In the genomic region with DNA sequence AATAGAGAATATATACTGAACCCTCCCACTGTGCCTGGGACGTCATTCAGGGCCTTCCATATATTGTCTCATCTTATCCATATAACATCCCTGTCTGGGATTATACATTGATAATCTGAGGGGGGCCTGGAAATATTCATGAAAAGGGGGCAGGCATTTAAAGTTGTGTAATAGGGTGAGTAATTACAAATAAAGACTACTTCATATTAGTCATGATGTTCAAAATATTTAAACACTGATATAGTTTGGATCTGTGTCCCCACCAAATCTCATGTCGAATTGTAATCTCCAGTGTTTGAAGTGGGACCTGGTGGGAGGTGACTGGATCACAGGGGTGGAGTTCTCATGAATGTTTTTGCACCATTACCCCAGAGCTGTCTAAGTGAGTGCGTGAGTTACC, we compare ENCODE assay signal across 1 cellular context.
TF ChIP-seq lines count a peak whose summit lies in the region.

No MANE protein-coding gene starts in this region.

TF ChIP-seq in A549, 52 proteins besides CTCF, POLR2A, EP300 and RAD21 (continued from another document):
- TF ChIP-seq, protein P1, sequence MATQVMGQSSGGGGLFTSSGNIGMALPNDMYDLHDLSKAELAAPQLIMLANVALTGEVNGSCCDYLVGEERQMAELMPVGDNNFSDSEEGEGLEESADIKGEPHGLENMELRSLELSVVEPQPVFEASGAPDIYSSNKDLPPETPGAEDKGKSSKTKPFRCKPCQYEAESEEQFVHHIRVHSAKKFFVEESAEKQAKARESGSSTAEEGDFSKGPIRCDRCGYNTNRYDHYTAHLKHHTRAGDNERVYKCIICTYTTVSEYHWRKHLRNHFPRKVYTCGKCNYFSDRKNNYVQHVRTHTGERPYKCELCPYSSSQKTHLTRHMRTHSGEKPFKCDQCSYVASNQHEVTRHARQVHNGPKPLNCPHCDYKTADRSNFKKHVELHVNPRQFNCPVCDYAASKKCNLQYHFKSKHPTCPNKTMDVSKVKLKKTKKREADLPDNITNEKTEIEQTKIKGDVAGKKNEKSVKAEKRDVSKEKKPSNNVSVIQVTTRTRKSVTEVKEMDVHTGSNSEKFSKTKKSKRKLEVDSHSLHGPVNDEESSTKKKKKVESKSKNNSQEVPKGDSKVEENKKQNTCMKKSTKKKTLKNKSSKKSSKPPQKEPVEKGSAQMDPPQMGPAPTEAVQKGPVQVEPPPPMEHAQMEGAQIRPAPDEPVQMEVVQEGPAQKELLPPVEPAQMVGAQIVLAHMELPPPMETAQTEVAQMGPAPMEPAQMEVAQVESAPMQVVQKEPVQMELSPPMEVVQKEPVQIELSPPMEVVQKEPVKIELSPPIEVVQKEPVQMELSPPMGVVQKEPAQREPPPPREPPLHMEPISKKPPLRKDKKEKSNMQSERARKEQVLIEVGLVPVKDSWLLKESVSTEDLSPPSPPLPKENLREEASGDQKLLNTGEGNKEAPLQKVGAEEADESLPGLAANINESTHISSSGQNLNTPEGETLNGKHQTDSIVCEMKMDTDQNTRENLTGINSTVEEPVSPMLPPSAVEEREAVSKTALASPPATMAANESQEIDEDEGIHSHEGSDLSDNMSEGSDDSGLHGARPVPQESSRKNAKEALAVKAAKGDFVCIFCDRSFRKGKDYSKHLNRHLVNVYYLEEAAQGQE (IDR thresholded peaks at IDR 0.05) = no peak
